In the genomic region with DNA sequence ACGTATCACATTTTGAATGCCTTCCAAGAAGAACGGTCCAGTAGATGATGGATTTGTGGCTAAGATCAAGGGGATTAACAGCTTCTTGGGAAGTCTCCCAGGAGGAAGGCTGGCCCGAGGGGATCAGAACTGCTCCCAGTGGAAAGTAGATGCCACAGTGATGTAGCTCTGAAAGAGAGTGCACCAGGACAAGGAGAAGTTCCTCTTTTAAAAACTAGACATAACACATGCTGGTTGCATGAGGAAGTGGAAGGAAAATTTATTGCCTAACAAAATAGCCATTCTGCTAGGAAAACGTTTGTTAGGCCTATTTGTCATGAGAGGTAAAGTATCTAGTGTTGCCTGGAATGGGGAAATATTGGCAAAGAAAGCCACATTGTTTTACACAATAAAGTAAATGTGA, we compare ENCODE assay signal across 15 cellular contexts.
DNase-seq lines count a peak whose midpoint lies in the region; ATAC-seq and TF ChIP-seq lines count a peak whose summit lies in the region.
"Had no signal": no experiment of that assay in that cellular context is flagged by ENCODE, and none has a peak within 500 bp of the region (broad histone marks: within the 10 kb centered on the region; RNA-seq: fewer than 3 reads in every experiment).

No MANE protein-coding gene starts in this region.

- H3K9me3 ChIP-seq in heart left ventricle (peaks cover 0 to 5% (median 0%) of the 10 kb centered on the region in 12 donors), T-helper 17 cell (ENCODE audit: control insufficient read depth, low read length, poor library complexity, severe bottlenecking) (no peaks in the 10 kb centered on the region), upper lobe of left lung (no peaks in the 10 kb centered on the region)
- H3K9me3 ChIP-seq: A549, suprapubic skin had no signal

- no peak overlapping the region for H3K4me3 Mint-ChIP-seq in T-helper 17 cell
- H3K4me3 Mint-ChIP-seq: activated naive CD4-positive, alpha-beta T cell treated with anti-CD3 and anti-CD28 coated beads, Interleukin-2, amount 10 ng/mL, durations not matched to agents 7 days and 5 days; neural progenitor cell had no signal

- intact Hi-C loops in heart left ventricle (cut with DNase I), result loop anchor here in 2 of 10 donors (10.0 kb wide), 1 partner anchor 101 kb away; the partner anchor contains the start of genes FAM217B (in 2 of the 2) and PPP1R3D (in 2 of the 2)
- intact Hi-C loops in cardiac septum (cut with DNase I), result no loop called here
- intact Hi-C loops in left ventricle myocardium superior (cut with micrococcal nuclease), result no loop called here

- H3K4me1 ChIP-seq in heart left ventricle, result peaks cover 0 to 26% (median 0%) of the 10 kb centered on the region in 12 donors
- H3K4me1 ChIP-seq in upper lobe of left lung, result peaks cover 0 to 5% (median 1%) of the 10 kb centered on the region in 4 donors
- H3K4me1 ChIP-seq: neural progenitor cell had no signal

- peak overlapping the region in 1 of 12 donors; percentile 85 for H3K27ac ChIP-seq in heart left ventricle
- peak overlapping the region; percentile 49 to 80 (median 60) for H3K27ac ChIP-seq in upper lobe of left lung
- H3K27ac ChIP-seq: A549, neural progenitor cell had no signal

- TF ChIP-seq CTCF in heart left ventricle (IDR thresholded peaks at IDR 0.05) (no peak), upper lobe of left lung (IDR thresholded peaks at IDR 0.05) (no peak)

- ATAC-seq in heart left ventricle (peak in 3 of 4 donors; percentile 17 to 66 (median 44)), T-helper 17 cell (no peak), left ventricle myocardium superior (peak; percentile 41), upper lobe of left lung (ENCODE audit: low FRiP score in 2 of 2) (peak in 1 of 2 donors; percentile 71), HG02884 (IDR thresholded peaks at IDR 0.05; ENCODE audit: unreplicated experiment) (no peak)
- ATAC-seq: A549 had no signal

- H3K4me3 ChIP-seq in heart left ventricle (no peak overlapping the region), upper lobe of left lung (no peak overlapping the region)
- H3K4me3 ChIP-seq: A549, neural progenitor cell, suprapubic skin had no signal

- no peaks in the 10 kb centered on the region for H3K36me3 Mint-ChIP-seq in T-helper 17 cell (ENCODE audit: low read depth)
- H3K36me3 Mint-ChIP-seq: activated naive CD4-positive, alpha-beta T cell treated with anti-CD3 and anti-CD28 coated beads, Interleukin-2, amount 10 ng/mL, durations not matched to agents 7 days and 5 days; neural progenitor cell had no signal

- peaks cover 0 to 5% (median 0%) of the 10 kb centered on the region in 9 donors for H3K27me3 ChIP-seq in heart left ventricle
- H3K27me3 ChIP-seq in upper lobe of left lung, result no peaks in the 10 kb centered on the region
- H3K27me3 ChIP-seq: neural progenitor cell, suprapubic skin had no signal

- H3K36me3 ChIP-seq in heart left ventricle (no peaks in the 10 kb centered on the region), upper lobe of left lung (no peaks in the 10 kb centered on the region)
- H3K36me3 ChIP-seq: neural progenitor cell, suprapubic skin had no signal

- TF ChIP-seq EP300 in upper lobe of left lung (IDR thresholded peaks at IDR 0.05), result no peak

- H3K4me1 Mint-ChIP-seq in T-helper 17 cell, result peaks cover 3% of the 10 kb centered on the region
- H3K4me1 Mint-ChIP-seq: activated naive CD4-positive, alpha-beta T cell treated with anti-CD3 and anti-CD28 coated beads, Interleukin-2, amount 10 ng/mL, durations not matched to agents 7 days and 5 days had no signal

- peaks cover 17% of the 10 kb centered on the region for H3K27me3 Mint-ChIP-seq in T-helper 17 cell

- DNase-seq in heart left ventricle (no peak), cardiac septum (ENCODE audit: low spot score) (no peak), T-helper 17 cell (no peak), left ventricle myocardium superior (no peak), upper lobe of left lung (no peak), SW480 (ENCODE audit: low spot score) (no peak), NCI-H1694 treated with DMSO at 0.1 percent for 48 hours (lab: John Stamatoyannopoulos, UW) (no peak)
- DNase-seq: activated CD4-positive, alpha-beta T cell treated with anti-CD3 and anti-CD28 coated beads, Interleukin-2, amount 50 U/mL, for 1 hour; activated naive CD4-positive, alpha-beta T cell treated with anti-CD3 and anti-CD28 coated beads, Interleukin-2, amount 10 ng/mL, durations not matched to agents 7 days and 5 days; effector memory CD4-positive, alpha-beta T cell; NCI-H2029 treated with DMSO at 0.1 percent for 48 hours had no signal

- TF ChIP-seq POLR2A in heart left ventricle (IDR thresholded peaks at IDR 0.05), result no peak
- TF ChIP-seq POLR2A in upper lobe of left lung (IDR thresholded peaks at IDR 0.05), result no peak

- peak overlapping the region; percentile 30 for H3K27ac Mint-ChIP-seq in T-helper 17 cell
- H3K27ac Mint-ChIP-seq: activated naive CD4-positive, alpha-beta T cell treated with anti-CD3 and anti-CD28 coated beads, Interleukin-2, amount 10 ng/mL, durations not matched to agents 7 days and 5 days; neural progenitor cell had no signal

- 44 to 54% (median 49%) methylated on average over 4 of the region's 4 CpGs for WGBS in heart left ventricle, 4 donors
- WGBS in upper lobe of left lung, 2 donors, result 14 to 25% methylated on average over 4 of the region's 4 CpGs

Comparison
In these comparisons a context has a peak if more than half of its experiments do, and no peak if none do; other contexts are left out.
1. ATAC-seq: peak in heart left ventricle (3 of 4) and left ventricle myocardium superior (single experiment); none in T-helper 17 cell (single experiment) and HG02884 (single experiment).